ENCODE assay signal across 30 cellular contexts in the genomic region with DNA sequence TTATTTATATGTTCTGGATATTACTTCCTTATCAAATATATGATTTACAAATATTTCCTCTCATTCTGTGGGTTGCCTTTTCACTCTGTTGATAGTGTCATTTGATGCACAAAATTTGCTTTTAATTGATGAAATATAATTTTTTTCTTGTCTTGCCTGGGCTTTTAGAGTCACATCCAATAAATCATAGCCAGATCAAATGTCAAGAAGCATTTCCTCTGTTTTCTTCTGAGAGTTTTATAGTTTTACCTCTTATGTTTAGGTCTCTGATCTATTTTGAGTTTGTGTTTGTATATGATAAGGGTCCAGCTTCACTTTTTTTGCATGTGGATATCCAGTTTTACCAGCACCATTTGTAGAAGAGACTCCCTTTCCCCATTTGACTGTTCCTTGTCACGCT.
"Had no signal": no experiment of that assay in that cellular context is flagged by ENCODE, and none has a peak within 500 bp of the region (broad histone marks: within the 10 kb centered on the region; RNA-seq: fewer than 3 reads in every experiment).

No MANE protein-coding gene starts in this region.

- H3K4me1 ChIP-seq: neural progenitor cell, parathyroid adenoma, psoas muscle, thyroid gland, tibial nerve, vagina had no signal

- H3K79me2 ChIP-seq: parathyroid adenoma had no signal

- H3K4me1 Mint-ChIP-seq: neural progenitor cell had no signal

- H3K4me3 ChIP-seq: neural progenitor cell, ovary, psoas muscle, right lobe of liver, skin epidermis, smooth muscle cell, spleen, thoracic aorta, thyroid gland, tibial nerve, upper lobe of left lung, vagina had no signal

- H3K27me3 Mint-ChIP-seq: naive thymus-derived CD8-positive, alpha-beta T cell; natural killer cell treated with Interleukin-12 subunit alpha and Interleukin-12 subunit beta and Interleukin-15 and Interleukin-18, amount 100 ng/mL, for 72 hours; progenitor cell of endocrine pancreas; stimulated activated memory B cell treated with anti-CD40 and anti-IgM and Interleukin-4, amounts not matched to agents 10 μg/mL and 1 μg/mL and 100 μg/mL, for 72 hours; stimulated activated naive CD8-positive, alpha-beta T cell treated with anti-CD3 and anti-CD28 coated beads, Interleukin-15, amount 100 ng/mL, for 72 hours had no signal

- H3K4me3 Mint-ChIP-seq: naive thymus-derived CD8-positive, alpha-beta T cell; natural killer cell treated with Interleukin-12 subunit alpha and Interleukin-12 subunit beta and Interleukin-15 and Interleukin-18, amount 100 ng/mL, for 72 hours; neural progenitor cell; stimulated activated memory B cell treated with anti-CD40 and anti-IgM and Interleukin-4, amounts not matched to agents 10 μg/mL and 1 μg/mL and 100 μg/mL, for 72 hours; stimulated activated naive CD8-positive, alpha-beta T cell treated with anti-CD3 and anti-CD28 coated beads, Interleukin-15, amount 100 ng/mL, for 72 hours had no signal

- H2AFZ ChIP-seq: neural progenitor cell, parathyroid adenoma had no signal

- H3K9me3 ChIP-seq: ovary, right lobe of liver, thoracic aorta, thyroid gland, upper lobe of left lung, vagina had no signal

- H3K36me3 ChIP-seq: ovary had no signal

- H3K27ac Mint-ChIP-seq: naive thymus-derived CD8-positive, alpha-beta T cell; natural killer cell treated with Interleukin-12 subunit alpha and Interleukin-12 subunit beta and Interleukin-15 and Interleukin-18, amount 100 ng/mL, for 72 hours; neural progenitor cell; progenitor cell of endocrine pancreas; stimulated activated memory B cell treated with anti-CD40 and anti-IgM and Interleukin-4, amounts not matched to agents 10 μg/mL and 1 μg/mL and 100 μg/mL, for 72 hours; stimulated activated naive CD8-positive, alpha-beta T cell treated with anti-CD3 and anti-CD28 coated beads, Interleukin-15, amount 100 ng/mL, for 72 hours had no signal

- H3K9ac ChIP-seq: neural progenitor cell, parathyroid adenoma had no signal

- H3K27ac ChIP-seq: neural progenitor cell, ovary, parathyroid adenoma, psoas muscle, right lobe of liver, skin epidermis, spleen, thoracic aorta, thyroid gland, tibial nerve, upper lobe of left lung, vagina had no signal

- H3K9me3 Mint-ChIP-seq: natural killer cell treated with Interleukin-12 subunit alpha and Interleukin-12 subunit beta and Interleukin-15 and Interleukin-18, amount 100 ng/mL, for 72 hours had no signal

- DNase-seq: naive thymus-derived CD8-positive, alpha-beta T cell; occipital lobe; ovary; posterior cingulate gyrus; psoas muscle; right cardiac atrium; right lobe of liver; spleen; stimulated activated CD4-positive, alpha-beta T cell treated with anti-CD3 and anti-CD28 coated beads, Interleukin-12 subunit alpha, Interleukin-12 subunit beta, amount 100 ng/mL, for 4 hours; stimulated activated CD4-positive, alpha-beta T cell treated with anti-CD3 and anti-CD28 coated beads, Interleukin-1b, Interleukin-23, amount 100 ng/mL, for 48 hours; stimulated activated CD4-positive, alpha-beta T cell treated with anti-CD3 and anti-CD28 coated beads, Interleukin-4, amount 100 ng/mL, for 1 hour; stimulated activated CD4-positive, alpha-beta T cell treated with anti-CD3 and anti-CD28 coated beads, Interleukin-4, amount 100 ng/mL, for 4 hours; stimulated activated CD8-positive, alpha-beta memory T cell treated with anti-CD3 and anti-CD28 coated beads, Interleukin-4, amount 100 ng/mL, for 48 hours; stimulated activated naive CD4-positive, alpha-beta T cell; stimulated activated naive CD8-positive, alpha-beta T cell treated with anti-CD3 and anti-CD28 coated beads, Interleukin-15, amount 100 ng/mL, for 72 hours; stimulated activated naive CD8-positive, alpha-beta T cell treated with anti-CD3 and anti-CD28 coated beads, Interleukin-15, Interleukin-2, amounts not matched to agents 100 U/mL and 50 U/mL, for 24 hours; thyroid gland; trophoblast cell; upper lobe of left lung had no signal

- ATAC-seq: naive thymus-derived CD8-positive, alpha-beta T cell; natural killer cell treated with Interleukin-12 subunit alpha and Interleukin-12 subunit beta and Interleukin-15 and Interleukin-18, amount 100 ng/mL, for 72 hours; psoas muscle; right cardiac atrium; right lobe of liver; stimulated activated memory B cell treated with anti-CD40 and anti-IgM and Interleukin-4, amounts not matched to agents 10 μg/mL and 1 μg/mL and 100 μg/mL, for 72 hours; stimulated activated naive CD8-positive, alpha-beta T cell treated with anti-CD3 and anti-CD28 coated beads, Interleukin-15, amount 100 ng/mL, for 72 hours; stimulated activated naive CD8-positive, alpha-beta T cell treated with anti-CD3 and anti-CD28 coated beads, Interleukin-15, Interleukin-2, amounts not matched to agents 100 U/mL and 50 U/mL, for 24 hours had no signal

- FAIRE-seq: urothelium cell line had no signal

- H3K27me3 ChIP-seq: neural progenitor cell, ovary, right lobe of liver, spleen, thyroid gland, tibial nerve, upper lobe of left lung, vagina had no signal

- H3K4me2 ChIP-seq: neural progenitor cell, smooth muscle cell had no signal
